34 cellular contexts compared by ENCODE assay signal in the genomic region with DNA sequence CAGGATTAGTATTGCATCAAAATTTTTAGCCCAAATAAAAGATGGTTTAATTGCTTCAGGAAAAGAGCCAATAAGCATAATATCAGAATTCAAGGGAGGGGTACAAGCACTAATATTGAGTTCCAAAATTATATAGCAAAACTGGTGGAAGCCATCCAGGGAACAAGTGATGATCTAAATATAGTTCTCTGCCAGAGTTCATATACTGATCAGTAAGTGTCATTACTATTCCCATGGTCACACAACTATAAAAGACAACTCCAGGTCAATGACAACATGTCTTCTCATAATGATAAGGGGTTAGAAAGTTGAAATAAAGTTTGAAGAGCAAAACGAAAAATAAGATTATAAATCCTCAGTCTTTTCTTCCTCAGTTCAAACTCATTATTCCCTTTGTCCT.
"Had no signal": no experiment of that assay in that cellular context is flagged by ENCODE, and none has a peak within 500 bp of the region (broad histone marks: within the 10 kb centered on the region; RNA-seq: fewer than 3 reads in every experiment).

No MANE protein-coding gene starts in this region.

- ATAC-seq: activated CD8-positive, alpha-beta T cell treated with anti-CD3 and anti-CD28 coated beads for 36 hours; activated naive CD4-positive, alpha-beta T cell treated with anti-CD3 and anti-CD28 coated beads, Interleukin-2, amount 50 U/mL, for 72 hours; activated T-cell treated with anti-CD3 and anti-CD28 coated beads, Interleukin-2, amount 50 U/mL, for 4 hours; activated T-cell treated with anti-CD3 and anti-CD28 coated beads, Interleukin-2, amount 50 U/mL, for 72 hours; activated T-helper 17 cell treated with anti-CD3 and anti-CD28 coated beads, Interleukin-2, amount 50 U/mL, for 72 hours; body of pancreas had no signal

- H3K27me3 ChIP-seq: adrenal gland, body of pancreas, brain microvascular endothelial cell, breast epithelium had no signal

- DNase-seq: activated B cell treated with CpG ODN at 0.5 μM for 24 hours; activated CD4-positive, alpha-beta memory T cell treated with anti-CD3 and anti-CD28 coated beads for 36 hours; activated CD4-positive, alpha-beta T cell treated with anti-CD3 and anti-CD28 coated beads for 4 hours; activated CD4-positive, alpha-beta T cell treated with anti-CD3 and anti-CD28 coated beads, Interleukin-2, amount 10 ng/mL, durations not matched to agents 24 days and 14 days; activated CD4-positive, alpha-beta T cell treated with anti-CD3 and anti-CD28 coated beads, Interleukin-2, amount 50 U/mL, for 1 hour; activated CD4-positive, alpha-beta T cell treated with anti-CD3 and anti-CD28 coated beads, Interleukin-2, amount 50 U/mL, for 4 hours; activated CD4-positive, CD25-positive, alpha-beta regulatory T cell treated with anti-CD3 and anti-CD28 coated beads, Interleukin-2, amount 50 U/mL, for 72 hours; activated CD8-positive, alpha-beta memory T cell treated with anti-CD3 and anti-CD28 coated beads, Interleukin-2, amount 50 U/mL, for 4 hours; activated CD8-positive, alpha-beta T cell treated with anti-CD3 and anti-CD28 coated beads for 36 hours; activated effector memory CD4-positive, alpha-beta T cell treated with anti-CD3 and anti-CD28 coated beads, Interleukin-2, amount 50 U/mL, for 16 hours; activated gamma-delta T cell treated with Interleukin-2 at 50 U/mL for 16 hours; activated naive CD4-positive, alpha-beta T cell; activated naive CD4-positive, alpha-beta T cell treated with anti-CD3 and anti-CD28 coated beads for 36 hours; activated naive CD4-positive, alpha-beta T cell treated with anti-CD3 and anti-CD28 coated beads, Interleukin-2, amount 50 U/mL, for 16 hours; activated naive CD8-positive, alpha-beta T cell treated with anti-CD3 and anti-CD28 coated beads for 36 hours; activated T-cell treated with anti-CD3 and anti-CD28 coated beads for 4 hours; activated T-cell treated with anti-CD3 and anti-CD28 coated beads, Interleukin-2, amount 50 U/mL, for 1 hour; activated T-cell treated with anti-CD3 and anti-CD28 coated beads, Interleukin-2, amount 50 U/mL, for 4 hours; activated T-cell treated with anti-CD3 and anti-CD28 coated beads, Interleukin-2, amount 50 U/mL, for 72 hours; adrenal gland; amniotic stem cell; aorta; body of pancreas; brain microvascular endothelial cell; central memory CD4-positive, alpha-beta T cell; T-helper 1 cell; T-helper 2 cell; T-helper 9 cell had no signal

- FAIRE-seq: astrocyte, TTC549 had no signal

- H3K27ac ChIP-seq: adrenal gland, body of pancreas, brain microvascular endothelial cell, breast epithelium, VCaP had no signal

- H3K36me3 ChIP-seq: adrenal gland, breast epithelium had no signal

- H3K4me3 ChIP-seq: adrenal gland, body of pancreas, breast epithelium had no signal

- H3K9me3 ChIP-seq: adrenal gland, body of pancreas, breast epithelium had no signal

- H3K4me1 ChIP-seq: body of pancreas, breast epithelium had no signal
